1 cellular context compared by ENCODE assay signal in genomic region chr6:156029296-156029985, GRCh38.
TF ChIP-seq lines count a peak whose summit lies in the region.

No MANE protein-coding gene starts in this region.

TF ChIP-seq in HEK293T, 16 proteins besides CTCF, POLR2A, EP300 and RAD21 (continued from another document):
- no peak for TF ChIP-seq PKNOX1 (IDR thresholded peaks at IDR 0.05)
- no peak for TF ChIP-seq BHLHE40 (IDR thresholded peaks at IDR 0.05; ENCODE audit: borderline replicate concordance)
- TF ChIP-seq CTBP1 (IDR thresholded peaks at IDR 0.05; ENCODE audit: borderline replicate concordance): no peak
- TF ChIP-seq FOXK2 (IDR thresholded peaks at IDR 0.05): no peak
